12 cellular contexts compared by ENCODE assay signal in genomic region chrX:104122829-104123228, GRCh38. TPM values are rescaled to one million over a fixed set of nuclear protein-coding genes. Genes with fewer than 3 reads are reported as not detected.
DNase-seq lines count a peak whose midpoint lies in the region; ATAC-seq and TF ChIP-seq lines count a peak whose summit lies in the region.
"Had no signal": no experiment of that assay in that cellular context is flagged by ENCODE, and none has a peak within 500 bp of the region (broad histone marks: within the 10 kb centered on the region; RNA-seq: fewer than 3 reads in every experiment).

No MANE protein-coding gene starts in this region.

- no peaks in the 10 kb centered on the region for H3K36me3 Mint-ChIP-seq in naive B cell

- H3K9ac ChIP-seq in mesenchymal stem cell (ENCODE audit: low read length) = no peak overlapping the region

- DNase-seq in GM12865 (ENCODE audit: low read depth) = peak; percentile 14
- peak; percentile 29 for DNase-seq in SKM-1 treated with dmso at 0.1 percent for 144 hours (lab: John Stamatoyannopoulos, UW; ENCODE audit: unreplicated experiment)
- peak; percentile 26 for DNase-seq in naive B cell
- no peak for DNase-seq in effector CD4-positive, alpha-beta T cell
- no peak for DNase-seq in coronary artery (ENCODE audit: low spot score)
- no peak for DNase-seq in mesenchymal stem cell
- DNase-seq: activated naive CD4-positive, alpha-beta T cell treated with anti-CD3 and anti-CD28 coated beads for 36 hours; NCI-H1105 treated with DMSO at 0.1 percent for 48 hours; NCI-H526; right cardiac atrium; SHP77 treated with DMSO at 0.1 percent for 48 hours had no signal

- peaks cover 0 to 5% (median 0%) of the 10 kb centered on the region in 7 donors for H3K9me3 Mint-ChIP-seq in naive B cell
- H3K9me3 Mint-ChIP-seq: activated naive CD4-positive, alpha-beta T cell treated with anti-CD3 and anti-CD28 coated beads for 36 hours had no signal

- no peak overlapping the region for H4K8ac ChIP-seq in mesenchymal stem cell (ENCODE audit: low read length)

- H4K91ac ChIP-seq in mesenchymal stem cell (ENCODE audit: low read length) = no peak overlapping the region

- H3K27me3 ChIP-seq in mesenchymal stem cell (ENCODE audit: control insufficient read depth in 1 of 2, insufficient read depth in 1 of 2, low read length in 2 of 2) = peaks cover 0 to 14% of the 10 kb centered on the region in 2 experiments

- H2BK5ac ChIP-seq in mesenchymal stem cell (ENCODE audit: low read depth, low read length, poor library complexity, severe bottlenecking) = no peak overlapping the region

- 97% methylated on average over 4 of the region's 5 CpGs for WGBS in mesenchymal stem cell

- no peak overlapping the region for H2BK15ac ChIP-seq in mesenchymal stem cell (ENCODE audit: low read depth, poor library complexity, severe bottlenecking)

- H2AK5ac ChIP-seq in mesenchymal stem cell (ENCODE audit: low read length, severe bottlenecking) = no peak overlapping the region

- peaks cover 37 to 60% (median 38%) of the 10 kb centered on the region in 3 donors for H3K4me1 Mint-ChIP-seq in naive B cell

- H3K18ac ChIP-seq in mesenchymal stem cell (ENCODE audit: low read depth in 1 of 2, low read length in 2 of 2) = no peak overlapping the region

- no peak overlapping the region for H3K14ac ChIP-seq in mesenchymal stem cell (ENCODE audit: low read length in 2 of 2)

- H2AFZ ChIP-seq in mesenchymal stem cell (ENCODE audit: low read depth, low read length) = no peak overlapping the region

- no peaks in the 10 kb centered on the region for H3K27me3 Mint-ChIP-seq in naive B cell

- no peak overlapping the region for H3K4me2 ChIP-seq in mesenchymal stem cell (ENCODE audit: low read length, poor library complexity, severe bottlenecking)

- H3K27ac Mint-ChIP-seq in naive B cell = peak overlapping the region; percentile 71 to 97 (median 92)
- H3K27ac Mint-ChIP-seq: activated naive CD4-positive, alpha-beta T cell treated with anti-CD3 and anti-CD28 coated beads for 36 hours had no signal

- no peak overlapping the region for H3K4ac ChIP-seq in mesenchymal stem cell (ENCODE audit: low read depth in 1 of 2, low read length in 2 of 2)

- H3K4me3 ChIP-seq in GM12865 (ENCODE audit: low read depth, low read length) (no peak overlapping the region), coronary artery (no peak overlapping the region), mesenchymal stem cell (ENCODE audit: insufficient read depth in 1 of 2, low read depth in 1 of 2, low read length in 2 of 2) (no peak overlapping the region)

- no peaks in the 10 kb centered on the region for H3K4me1 ChIP-seq in mesenchymal stem cell (ENCODE audit: control insufficient read depth, insufficient read depth, low read depth, low read length)

- H3K27ac ChIP-seq in coronary artery (no peak overlapping the region), mesenchymal stem cell (ENCODE audit: low read length, poor library complexity, severe bottlenecking) (no peak overlapping the region)

- no peak overlapping the region for H2BK12ac ChIP-seq in mesenchymal stem cell (ENCODE audit: low read length in 2 of 2)

- no peaks in the 10 kb centered on the region for H3K79me1 ChIP-seq in mesenchymal stem cell (replicated peaks; ENCODE audit: low read length, poor library complexity, severe bottlenecking)

- no peaks in the 10 kb centered on the region for H3K36me3 ChIP-seq in mesenchymal stem cell (ENCODE audit: control insufficient read depth in 1 of 2, insufficient read depth in 2 of 2, low read depth in 1 of 2, low read length in 2 of 2)

- H3K23ac ChIP-seq in mesenchymal stem cell (ENCODE audit: low read length in 2 of 2) = no peak overlapping the region

- no peak overlapping the region for H2BK120ac ChIP-seq in mesenchymal stem cell (ENCODE audit: low read depth, low read length)

- no peaks in the 10 kb centered on the region for H3K9me3 ChIP-seq in mesenchymal stem cell (ENCODE audit: control insufficient read depth, low read length)

- peak overlapping the region; percentile 58 to 86 (median 78) for H3K4me3 Mint-ChIP-seq in naive B cell
- H3K4me3 Mint-ChIP-seq: activated naive CD4-positive, alpha-beta T cell treated with anti-CD3 and anti-CD28 coated beads for 36 hours had no signal

- no peak for TF ChIP-seq CTCF in GM12865 (IDR thresholded peaks at IDR 0.05; ENCODE audit: insufficient read depth, low read depth, low read length, missing control alignments)
- no peak for TF ChIP-seq CTCF in coronary artery (IDR thresholded peaks at IDR 0.05)

- ATAC-seq in GM21447 (IDR thresholded peaks at IDR 0.05; ENCODE audit: unreplicated experiment) (peak; percentile 58), naive B cell (ENCODE audit: low read depth in 2 of 2) (peak; percentile 77 to 84)
- ATAC-seq: right cardiac atrium had no signal

RNA-seq across cellular contexts. Expression of gene ZCCHC18, which starts 10.5 kb away (rescaled TPM):
- 10 to 100 TPM; 14.1 to 30.6 (median 23.5) TPM for polyA plus RNA-seq in naive B cell (ENCODE audit: low read depth in 6 of 6)
- polyA plus RNA-seq in mesenchymal stem cell (2013, experiment 1 of 2) = 0.48 TPM
- 1.2 TPM for polyA plus RNA-seq in mesenchymal stem cell (2013, experiment 2 of 2)

RNA-seq across cellular contexts. Expression of gene SLC25A53, which starts 34.0 kb away (rescaled TPM):
- polyA plus RNA-seq in naive B cell (ENCODE audit: low read depth in 6 of 6) = 10 to 100 TPM; 11.1 to 14.7 (median 12.9) TPM
- polyA plus RNA-seq in mesenchymal stem cell (2013, experiment 1 of 2) = 6.5 TPM
- polyA plus RNA-seq in mesenchymal stem cell (2013, experiment 2 of 2) = 6.1 TPM

RNA-seq across cellular contexts. Expression of gene FAM199X, which starts 43.4 kb away (rescaled TPM):
- polyA plus RNA-seq in naive B cell (ENCODE audit: low read depth in 6 of 6) = 10 to 100 TPM in 5 of 6 donors, 1 to 10 TPM in 1; 8.5 to 14.4 (median 12.5) TPM
- polyA plus RNA-seq in mesenchymal stem cell (2013, experiment 1 of 2) = 9.2 TPM
- polyA plus RNA-seq in mesenchymal stem cell (2013, experiment 2 of 2) = 9.6 TPM

RNA-seq across cellular contexts. Expression of gene TMSB15C, which starts 46.8 kb away (rescaled TPM):
- 1 to 10 TPM in 2 of 6 donors, under 1 TPM in 3, not detected in 1; 0.66 to 1.5 (median 0.90) TPM for polyA plus RNA-seq in naive B cell (ENCODE audit: low read depth in 6 of 6)
- 2.3 TPM for polyA plus RNA-seq in mesenchymal stem cell (2013, experiment 1 of 2)
- 2.1 TPM for polyA plus RNA-seq in mesenchymal stem cell (2013, experiment 2 of 2)

Comparison
In these comparisons a context has a peak if more than half of its experiments do, and no peak if none do; other contexts are left out.
1. DNase-seq: peak in GM12865 (single experiment), SKM-1 treated with dmso at 0.1 percent for 144 hours (single experiment) and naive B cell (single experiment); none in effector CD4-positive, alpha-beta T cell (single experiment), coronary artery (single experiment) and mesenchymal stem cell (single experiment).